In genomic region chr22:48840112-48840949, GRCh38 we compare ENCODE assay signal across 25 cellular contexts.
"Had no signal": no experiment of that assay in that cellular context is flagged by ENCODE, and none has a peak within 500 bp of the region (broad histone marks: within the 10 kb centered on the region; RNA-seq: fewer than 3 reads in every experiment).

No MANE protein-coding gene starts in this region.

- ATAC-seq: heart right ventricle; natural killer cell; pancreas; right cardiac atrium; stimulated activated naive CD8-positive, alpha-beta T cell treated with anti-CD3 and anti-CD28 coated beads, Interleukin-15, amount 100 ng/mL, for 72 hours had no signal

- H3K36me3 Mint-ChIP-seq: memory B cell, natural killer cell had no signal

- DNase-seq: dermis blood vessel endothelial cell; effector memory CD4-positive, alpha-beta T cell; erythroblast; esophagus squamous epithelium; foreskin melanocyte; glutamatergic neuron; heart right ventricle; hippocampal formation; natural killer cell; stimulated activated CD4-positive, alpha-beta T cell treated with anti-CD3 and anti-CD28 coated beads, Interleukin-15, amount 100 ng/mL, for 24 hours; stimulated activated CD4-positive, alpha-beta T cell treated with anti-CD3 and anti-CD28 coated beads, Interleukin-2, amount 100 ng/mL, for 48 hours; stimulated activated naive CD4-positive, alpha-beta T cell; stimulated activated naive CD8-positive, alpha-beta T cell treated with anti-CD3 and anti-CD28 coated beads, Interleukin-15, amount 100 ng/mL, for 72 hours; transverse colon had no signal

- H3K27ac Mint-ChIP-seq: memory B cell; progenitor cell of endocrine pancreas; stimulated activated naive CD8-positive, alpha-beta T cell treated with anti-CD3 and anti-CD28 coated beads, Interleukin-15, amount 100 ng/mL, for 72 hours had no signal

- H3K4me3 Mint-ChIP-seq: memory B cell; natural killer cell; stimulated activated naive CD8-positive, alpha-beta T cell treated with anti-CD3 and anti-CD28 coated beads, Interleukin-15, amount 100 ng/mL, for 72 hours had no signal

- H3K27ac ChIP-seq: coronary artery, esophagus squamous epithelium, heart right ventricle, neutrophil, pancreas, skin epidermis, suprapubic skin, transverse colon, vagina had no signal

- H3K4me1 ChIP-seq: esophagus squamous epithelium, heart right ventricle, pancreas, suprapubic skin, transverse colon, vagina had no signal

- H3K9me3 ChIP-seq: esophagus squamous epithelium, neutrophil, pancreas, suprapubic skin, transverse colon, vagina had no signal

- H3K4me3 ChIP-seq: coronary artery, esophagus squamous epithelium, heart right ventricle, lung, pancreas, skin epidermis, suprapubic skin, transverse colon, vagina had no signal

- H3K27me3 ChIP-seq: neutrophil, pancreas, transverse colon, vagina had no signal

- H3K4me1 Mint-ChIP-seq: memory B cell; stimulated activated naive CD8-positive, alpha-beta T cell treated with anti-CD3 and anti-CD28 coated beads, Interleukin-15, amount 100 ng/mL, for 72 hours had no signal

- H3K36me3 ChIP-seq: esophagus squamous epithelium, heart right ventricle, neutrophil, pancreas, suprapubic skin, transverse colon, vagina had no signal

- FAIRE-seq: endometrium, pancreas had no signal
